In the genomic region with DNA sequence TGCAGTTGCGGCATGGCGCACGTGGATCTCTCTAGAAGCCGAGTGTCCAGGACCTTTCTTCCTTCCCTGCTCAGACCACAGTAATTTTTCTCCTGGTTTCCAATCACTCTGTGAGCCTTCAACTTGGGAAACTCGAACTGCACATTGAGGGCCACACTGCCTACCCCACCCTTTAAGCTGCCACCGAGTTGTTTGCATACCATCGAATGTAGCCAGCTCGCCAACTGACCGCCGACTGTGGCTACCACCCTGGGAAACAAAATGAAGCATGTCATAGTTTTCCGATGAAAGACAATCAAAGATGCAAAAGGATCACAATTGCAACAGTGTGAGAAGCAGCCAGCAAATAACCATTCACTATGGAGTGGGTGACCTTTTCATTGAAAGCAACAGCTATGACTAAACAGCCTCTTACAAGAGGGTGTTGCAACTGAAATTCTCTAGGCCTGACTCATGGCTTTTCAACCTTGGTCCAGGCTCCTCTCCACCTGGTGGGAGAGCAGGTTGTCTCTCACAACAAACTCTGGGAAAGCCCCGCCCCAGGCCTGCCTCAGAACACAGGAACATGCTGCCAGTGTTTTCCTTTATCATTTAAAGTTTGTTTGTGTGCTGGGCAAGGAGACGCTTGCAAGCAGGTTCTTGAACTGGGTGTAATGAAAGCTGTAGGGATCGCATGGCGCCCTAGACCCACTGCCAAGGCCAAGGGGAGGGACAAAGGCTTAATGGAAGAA, we compare ENCODE assay signal across 8 cellular contexts.
A peak's percentile ranks its signal among the peaks of the same experiment; 100 is the strongest.
DNase-seq lines count a peak whose midpoint lies in the region; ATAC-seq and TF ChIP-seq lines count a peak whose summit lies in the region.

No MANE protein-coding gene starts in this region.

- 71 to 75% methylated on average over 15 of the region's 15 CpGs for WGBS in sigmoid colon, 2 donors

- intact Hi-C loops in sigmoid colon (cut with DNase I), result no loop called here

- H3K27ac Mint-ChIP-seq in T-helper 2 cell treated with Interferon-gamma antibody and Interleukin-4, amounts not matched to agents 5 μg/mL and 100 μg/mL, for 36 hours, result no peak overlapping the region

- H3K4me3 Mint-ChIP-seq in T-helper 2 cell treated with Interferon-gamma antibody and Interleukin-4, amounts not matched to agents 5 μg/mL and 100 μg/mL, for 36 hours, result no peak overlapping the region

- ATAC-seq in GM19463 (IDR thresholded peaks at IDR 0.05; ENCODE audit: unreplicated experiment), result no peak

- peak overlapping the region; percentile 26 to 57 (median 41) for H3K27ac ChIP-seq in sigmoid colon

- H3K9me3 Mint-ChIP-seq in T-helper 2 cell treated with Interferon-gamma antibody and Interleukin-4, amounts not matched to agents 5 μg/mL and 100 μg/mL, for 36 hours, result no peaks in the 10 kb centered on the region

- no peak for TF ChIP-seq POLR2A in sigmoid colon (IDR thresholded peaks at IDR 0.05)

- TF ChIP-seq CTCF in sigmoid colon (IDR thresholded peaks at IDR 0.05) (no peak), GM13977 (IDR thresholded peaks at IDR 0.05; ENCODE audit: extremely low read depth, insufficient read depth, missing control alignments) (no peak)

- no peak overlapping the region for H3K4me3 ChIP-seq in sigmoid colon

- DNase-seq in GM04504 (ENCODE audit: low read depth), result peak; percentile 46
- peak; percentile 33 for DNase-seq in NCI-H774 (lab: John Stamatoyannopoulos, UW)
- peak; percentile 59 for DNase-seq in fibroblast of the conjunctiva (ENCODE audit: low read depth)
- DNase-seq in sigmoid colon, result peak; percentile 82
- DNase-seq in T-helper 2 cell treated with Interferon-gamma antibody and Interleukin-4, amounts not matched to agents 5 μg/mL and 100 μg/mL, for 36 hours (ENCODE audit: low spot score), result no peak
- no peak for DNase-seq in GM13977 (ENCODE audit: low spot score)
- no peak for DNase-seq in activated CD4-positive, alpha-beta T cell treated with anti-CD3 and anti-CD28 coated beads, Interleukin-2, amount 50 U/mL, for 4 hours

- H3K36me3 ChIP-seq in sigmoid colon, result no peaks in the 10 kb centered on the region

- H3K27me3 Mint-ChIP-seq in T-helper 2 cell treated with Interferon-gamma antibody and Interleukin-4, amounts not matched to agents 5 μg/mL and 100 μg/mL, for 36 hours (ENCODE audit: low read depth), result peaks cover 28% of the 10 kb centered on the region

- H3K9me3 ChIP-seq in sigmoid colon, result no peaks in the 10 kb centered on the region

- H3K36me3 Mint-ChIP-seq in T-helper 2 cell treated with Interferon-gamma antibody and Interleukin-4, amounts not matched to agents 5 μg/mL and 100 μg/mL, for 36 hours (ENCODE audit: low read depth), result no peaks in the 10 kb centered on the region

- TF ChIP-seq EP300 in sigmoid colon (IDR thresholded peaks at IDR 0.05), result no peak

- H3K27me3 ChIP-seq in sigmoid colon, result no peaks in the 10 kb centered on the region

- peaks cover 0 to 25% (median 16%) of the 10 kb centered on the region in 4 donors for H3K4me1 ChIP-seq in sigmoid colon

- in situ Hi-C loops in GM13977 (cut with MboI; ENCODE audit: low pct_unique_long_range_greater_than_20kb, low sequenced_read_pairs, unreplicated experiment), result no loop called here

- H3K4me1 Mint-ChIP-seq in T-helper 2 cell treated with Interferon-gamma antibody and Interleukin-4, amounts not matched to agents 5 μg/mL and 100 μg/mL, for 36 hours (ENCODE audit: low read depth), result no peaks in the 10 kb centered on the region

Comparison
In these comparisons a context has a peak if more than half of its experiments do, and no peak if none do; other contexts are left out.
1. DNase-seq: peak in GM04504 (single experiment), NCI-H774 (single experiment), fibroblast of the conjunctiva (single experiment) and sigmoid colon (single experiment); none in T-helper 2 cell treated with Interferon-gamma antibody and Interleukin-4, amounts not matched to agents 5 μg/mL and 100 μg/mL, for 36 hours (single experiment), GM13977 (single experiment) and activated CD4-positive, alpha-beta T cell treated with anti-CD3 and anti-CD28 coated beads, Interleukin-2, amount 50 U/mL, for 4 hours (0 of 2).